In the genomic region with DNA sequence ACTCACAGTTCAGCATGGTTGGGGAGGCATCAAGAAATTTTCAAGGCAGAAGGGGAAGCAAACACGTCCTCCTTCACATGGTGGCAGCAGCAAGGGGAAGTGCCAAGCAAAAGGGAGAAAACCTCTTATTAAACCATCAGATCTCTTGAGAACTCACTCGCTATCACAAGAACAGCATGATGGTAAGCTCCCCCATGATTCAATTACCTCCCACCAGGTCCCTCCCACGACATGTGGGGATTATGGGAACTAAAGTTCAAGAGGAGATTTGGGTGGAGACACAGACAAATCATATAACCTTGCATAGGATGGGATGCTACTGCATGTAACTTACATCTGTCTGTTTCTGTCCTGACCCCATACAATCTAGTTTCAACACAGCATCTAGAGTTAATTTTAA, we compare ENCODE assay signal across 26 cellular contexts.
"Had no signal": no experiment of that assay in that cellular context is flagged by ENCODE, and none has a peak within 500 bp of the region (broad histone marks: within the 10 kb centered on the region; RNA-seq: fewer than 3 reads in every experiment).

No MANE protein-coding gene starts in this region.

- H3K27me3 ChIP-seq: neural progenitor cell, neutrophil, right atrium auricular region, upper lobe of right lung had no signal

- H3K36me3 ChIP-seq: left ventricle myocardium inferior, neural progenitor cell, neutrophil, right atrium auricular region, right lobe of liver, upper lobe of right lung had no signal

- H3K79me2 ChIP-seq: parathyroid adenoma had no signal

- H3K27ac ChIP-seq: left ventricle myocardium inferior, neural progenitor cell, neutrophil, parathyroid adenoma, psoas muscle, right atrium auricular region, right lobe of liver, upper lobe of right lung had no signal

- H3K9me3 Mint-ChIP-seq: neural progenitor cell; stimulated activated memory B cell treated with anti-CD40 and anti-IgM and Interleukin-4, amounts not matched to agents 10 μg/mL and 1 μg/mL and 100 μg/mL, for 72 hours; stimulated activated naive CD8-positive, alpha-beta T cell treated with anti-CD3 and anti-CD28 coated beads, Interleukin-15, amount 100 ng/mL, for 72 hours had no signal

- H3K36me3 Mint-ChIP-seq: mesothelial cell of epicardium; naive B cell; natural killer cell; neural progenitor cell; stimulated activated memory B cell treated with anti-CD40 and anti-IgM and Interleukin-4, amounts not matched to agents 10 μg/mL and 1 μg/mL and 100 μg/mL, for 72 hours had no signal

- H3K4me2 ChIP-seq: neural progenitor cell, smooth muscle cell had no signal

- H3K4me1 Mint-ChIP-seq: naive B cell; natural killer cell; nephron progenitor cell; stimulated activated memory B cell treated with anti-CD40 and anti-IgM and Interleukin-4, amounts not matched to agents 10 μg/mL and 1 μg/mL and 100 μg/mL, for 72 hours; stimulated activated naive CD8-positive, alpha-beta T cell treated with anti-CD3 and anti-CD28 coated beads, Interleukin-15, amount 100 ng/mL, for 72 hours had no signal

- H3K27ac Mint-ChIP-seq: mesothelial cell of epicardium; naive B cell; natural killer cell; nephron progenitor cell; neural progenitor cell; stimulated activated memory B cell treated with anti-CD40 and anti-IgM and Interleukin-4, amounts not matched to agents 10 μg/mL and 1 μg/mL and 100 μg/mL, for 72 hours; stimulated activated naive CD8-positive, alpha-beta T cell treated with anti-CD3 and anti-CD28 coated beads, Interleukin-15, amount 100 ng/mL, for 72 hours had no signal

- H2AFZ ChIP-seq: neural progenitor cell, parathyroid adenoma had no signal

- H3K4me3 ChIP-seq: left ventricle myocardium inferior, lung, neural progenitor cell, psoas muscle, right atrium auricular region, right lobe of liver, smooth muscle cell, upper lobe of right lung had no signal

- H3K27me3 Mint-ChIP-seq: naive B cell; stimulated activated memory B cell treated with anti-CD40 and anti-IgM and Interleukin-4, amounts not matched to agents 10 μg/mL and 1 μg/mL and 100 μg/mL, for 72 hours; stimulated activated naive CD8-positive, alpha-beta T cell treated with anti-CD3 and anti-CD28 coated beads, Interleukin-15, amount 100 ng/mL, for 72 hours had no signal

- H3K4me3 Mint-ChIP-seq: mesothelial cell of epicardium; naive B cell; natural killer cell; nephron progenitor cell; neural progenitor cell; stimulated activated memory B cell treated with anti-CD40 and anti-IgM and Interleukin-4, amounts not matched to agents 10 μg/mL and 1 μg/mL and 100 μg/mL, for 72 hours; stimulated activated naive CD8-positive, alpha-beta T cell treated with anti-CD3 and anti-CD28 coated beads, Interleukin-15, amount 100 ng/mL, for 72 hours had no signal

- H3K9me3 ChIP-seq: left ventricle myocardium inferior, neutrophil, psoas muscle, right atrium auricular region, right lobe of liver, upper lobe of right lung had no signal

- H3K4me1 ChIP-seq: left ventricle myocardium inferior, neural progenitor cell, parathyroid adenoma, psoas muscle, right atrium auricular region, upper lobe of right lung had no signal

- DNase-seq: islet precursor cell; left ventricle myocardium inferior; mesendoderm; naive B cell; natural killer cell; nephron progenitor cell; occipital lobe; psoas muscle; right lobe of liver; stimulated activated CD4-positive, alpha-beta T cell treated with anti-CD3 and anti-CD28 coated beads, Interleukin-1b, Interleukin-23, amount 100 ng/mL, for 48 hours; stimulated activated CD4-positive, alpha-beta T cell treated with anti-CD3 and anti-CD28 coated beads, Interleukin-2, amount 100 ng/mL, for 48 hours; stimulated activated CD4-positive, alpha-beta T cell treated with anti-CD3 and anti-CD28 coated beads, Interleukin-4, amount 100 ng/mL, for 4 hours; stimulated activated CD8-positive, alpha-beta memory T cell treated with anti-CD3 and anti-CD28 coated beads, Interleukin-4, amount 100 ng/mL, for 48 hours; stimulated activated naive CD4-positive, alpha-beta T cell treated with Interleukin-2 at 50 U/mL for 16 hours; stimulated activated naive CD8-positive, alpha-beta T cell treated with anti-CD3 and anti-CD28 coated beads, Interleukin-15, amount 100 ng/mL, for 72 hours; substantia nigra; trophoblast cell; upper lobe of right lung had no signal
